ENCODE assay signal across 12 cellular contexts in genomic region chr4:2849267-2850140, GRCh38. TPM values are rescaled to one million over a fixed set of nuclear protein-coding genes. Genes with fewer than 3 reads are reported as not detected.
A peak's percentile ranks its signal among the peaks of the same experiment; 100 is the strongest.
DNase-seq lines count a peak whose midpoint lies in the region; ATAC-seq and TF ChIP-seq lines count a peak whose summit lies in the region.
"Had no signal": no experiment of that assay in that cellular context is flagged by ENCODE, and none has a peak within 500 bp of the region (broad histone marks: within the 10 kb centered on the region; RNA-seq: fewer than 3 reads in every experiment).

No MANE protein-coding gene starts in this region.

- no peak for TF ChIP-seq CTCF in left lung (IDR thresholded peaks at IDR 0.05)

- H3K27ac ChIP-seq in left lung: peak overlapping the region in 1 of 2 donors; percentile 46

- DNase-seq in activated CD8-positive, alpha-beta memory T cell treated with anti-CD3 and anti-CD28 coated beads, Interleukin-2, amount 10 ng/mL, durations not matched to agents 7 days and 5 days: peak; percentile 33
- no peak for DNase-seq in activated CD8-positive, alpha-beta memory T cell treated with anti-CD3 and anti-CD28 coated beads, Interleukin-2, amount 50 U/mL, for 48 hours
- DNase-seq in activated naive CD8-positive, alpha-beta T cell treated with anti-CD3 and anti-CD28 coated beads, Interleukin-2, amount 50 U/mL, for 24 hours: no peak
- DNase-seq in left lung (no peak), NCI-H1694 (lab: John Stamatoyannopoulos, UW) (no peak)
- DNase-seq: left cardiac atrium; stimulated activated CD8-positive, alpha-beta memory T cell treated with anti-CD3 and anti-CD28 coated beads, Interleukin-4, amount 100 ng/mL, for 48 hours had no signal

- H3K4me1 ChIP-seq in left lung: peaks cover 34 to 96% of the 10 kb centered on the region in 2 donors

- H3K9me3 ChIP-seq in left lung: no peaks in the 10 kb centered on the region

- CTCF ChIA-PET in activated CD8-positive, alpha-beta memory T cell treated with anti-CD3 and anti-CD28 coated beads, Interleukin-2, amount 10 ng/mL, durations not matched to agents 7 days and 5 days (lab: Charles Lee): interaction anchor here (1.0 to 1.1 kb wide), 2 partner anchors 87 to 105 kb away, joined by 3 to 5 read pairs; no protein-coding TSS in a partner anchor

- H3K27ac Mint-ChIP-seq in activated CD8-positive, alpha-beta memory T cell treated with anti-CD3 and anti-CD28 coated beads, Interleukin-2, amount 10 ng/mL, durations not matched to agents 7 days and 5 days: peak overlapping the region; percentile 13
- peak overlapping the region; percentile 64 for H3K27ac Mint-ChIP-seq in activated naive CD8-positive, alpha-beta T cell treated with anti-CD3 and anti-CD28 coated beads, Interleukin-2, amount 50 U/mL, for 24 hours
- H3K27ac Mint-ChIP-seq in stimulated activated memory B cell treated with anti-CD40 and anti-IgM and Interleukin-4, amounts not matched to agents 10 μg/mL and 1 μg/mL and 100 μg/mL, for 72 hours: peak overlapping the region; percentile 81

- intact Hi-C loops in left lung (cut with DNase I): no loop called here

- ATAC-seq in activated CD8-positive, alpha-beta memory T cell treated with anti-CD3 and anti-CD28 coated beads, Interleukin-2, amount 10 ng/mL, durations not matched to agents 7 days and 5 days: no peak
- ATAC-seq in activated naive CD8-positive, alpha-beta T cell treated with anti-CD3 and anti-CD28 coated beads, Interleukin-2, amount 50 U/mL, for 24 hours: peak; percentile 27
- ATAC-seq in left lung: peak; percentile 63
- ATAC-seq in stimulated activated memory B cell treated with anti-CD40 and anti-IgM and Interleukin-4, amounts not matched to agents 10 μg/mL and 1 μg/mL and 100 μg/mL, for 72 hours: no peak
- no peak for ATAC-seq in HG02885 (IDR thresholded peaks at IDR 0.05; ENCODE audit: poor library complexity, unreplicated experiment)
- ATAC-seq in GM21390 (IDR thresholded peaks at IDR 0.05; ENCODE audit: unreplicated experiment): no peak
- ATAC-seq: esophagus mucosa, PC-3 had no signal

- H3K4me3 ChIP-seq in left lung: no peak overlapping the region

- peaks cover 20% of the 10 kb centered on the region for H3K36me3 Mint-ChIP-seq in activated CD8-positive, alpha-beta memory T cell treated with anti-CD3 and anti-CD28 coated beads, Interleukin-2, amount 10 ng/mL, durations not matched to agents 7 days and 5 days
- H3K36me3 Mint-ChIP-seq in activated naive CD8-positive, alpha-beta T cell treated with anti-CD3 and anti-CD28 coated beads, Interleukin-2, amount 50 U/mL, for 24 hours (ENCODE audit: low read depth): peaks cover 6% of the 10 kb centered on the region
- H3K36me3 Mint-ChIP-seq in stimulated activated memory B cell treated with anti-CD40 and anti-IgM and Interleukin-4, amounts not matched to agents 10 μg/mL and 1 μg/mL and 100 μg/mL, for 72 hours: peaks cover 11% of the 10 kb centered on the region

- H3K9me3 Mint-ChIP-seq in activated CD8-positive, alpha-beta memory T cell treated with anti-CD3 and anti-CD28 coated beads, Interleukin-2, amount 10 ng/mL, durations not matched to agents 7 days and 5 days (ENCODE audit: low read depth): no peaks in the 10 kb centered on the region
- H3K9me3 Mint-ChIP-seq in activated naive CD8-positive, alpha-beta T cell treated with anti-CD3 and anti-CD28 coated beads, Interleukin-2, amount 50 U/mL, for 24 hours: no peaks in the 10 kb centered on the region
- H3K9me3 Mint-ChIP-seq in stimulated activated memory B cell treated with anti-CD40 and anti-IgM and Interleukin-4, amounts not matched to agents 10 μg/mL and 1 μg/mL and 100 μg/mL, for 72 hours: no peaks in the 10 kb centered on the region

- H3K36me3 ChIP-seq in left lung: peaks cover 0 to 14% of the 10 kb centered on the region in 2 donors

- H3K4me1 Mint-ChIP-seq in activated CD8-positive, alpha-beta memory T cell treated with anti-CD3 and anti-CD28 coated beads, Interleukin-2, amount 10 ng/mL, durations not matched to agents 7 days and 5 days: peaks cover 65% of the 10 kb centered on the region
- peaks cover 90% of the 10 kb centered on the region for H3K4me1 Mint-ChIP-seq in activated naive CD8-positive, alpha-beta T cell treated with anti-CD3 and anti-CD28 coated beads, Interleukin-2, amount 50 U/mL, for 24 hours
- H3K4me1 Mint-ChIP-seq in stimulated activated memory B cell treated with anti-CD40 and anti-IgM and Interleukin-4, amounts not matched to agents 10 μg/mL and 1 μg/mL and 100 μg/mL, for 72 hours: peaks cover 94% of the 10 kb centered on the region

- H3K27me3 Mint-ChIP-seq in activated CD8-positive, alpha-beta memory T cell treated with anti-CD3 and anti-CD28 coated beads, Interleukin-2, amount 10 ng/mL, durations not matched to agents 7 days and 5 days: no peaks in the 10 kb centered on the region
- H3K27me3 Mint-ChIP-seq in activated naive CD8-positive, alpha-beta T cell treated with anti-CD3 and anti-CD28 coated beads, Interleukin-2, amount 50 U/mL, for 24 hours: no peaks in the 10 kb centered on the region
- no peaks in the 10 kb centered on the region for H3K27me3 Mint-ChIP-seq in stimulated activated memory B cell treated with anti-CD40 and anti-IgM and Interleukin-4, amounts not matched to agents 10 μg/mL and 1 μg/mL and 100 μg/mL, for 72 hours

- H3K4me3 Mint-ChIP-seq in activated CD8-positive, alpha-beta memory T cell treated with anti-CD3 and anti-CD28 coated beads, Interleukin-2, amount 10 ng/mL, durations not matched to agents 7 days and 5 days: no peak overlapping the region
- H3K4me3 Mint-ChIP-seq in activated naive CD8-positive, alpha-beta T cell treated with anti-CD3 and anti-CD28 coated beads, Interleukin-2, amount 50 U/mL, for 24 hours: no peak overlapping the region
- H3K4me3 Mint-ChIP-seq in stimulated activated memory B cell treated with anti-CD40 and anti-IgM and Interleukin-4, amounts not matched to agents 10 μg/mL and 1 μg/mL and 100 μg/mL, for 72 hours: no peak overlapping the region

- H3K27me3 ChIP-seq in left lung: no peaks in the 10 kb centered on the region

RNA-seq across cellular contexts. Expression of gene ADD1, which starts 5.9 kb away (rescaled TPM):
- 100 to 1,000 TPM; 251 to 260 TPM for total RNA-seq in activated CD8-positive, alpha-beta memory T cell treated with anti-CD3 and anti-CD28 coated beads, Interleukin-2, amount 10 ng/mL, durations not matched to agents 7 days and 5 days
- total RNA-seq in left lung: 100 to 1,000 TPM; 262 to 265 TPM

RNA-seq across cellular contexts. Expression of gene SH3BP2, which starts 56.6 kb away (rescaled TPM):
- 100 to 1,000 TPM in 1 of 2 experiments, 10 to 100 TPM in 1; 88.0 to 105 TPM for total RNA-seq in activated CD8-positive, alpha-beta memory T cell treated with anti-CD3 and anti-CD28 coated beads, Interleukin-2, amount 10 ng/mL, durations not matched to agents 7 days and 5 days
- 100 to 1,000 TPM in 1 of 2 donors, 10 to 100 TPM in 1; 58.2 to 113 TPM for total RNA-seq in left lung

Comparison
In these comparisons a context has a peak if more than half of its experiments do, and no peak if none do; other contexts are left out.
1. ATAC-seq: peak in activated naive CD8-positive, alpha-beta T cell treated with anti-CD3 and anti-CD28 coated beads, Interleukin-2, amount 50 U/mL, for 24 hours (single experiment) and left lung (single experiment); none in activated CD8-positive, alpha-beta memory T cell treated with anti-CD3 and anti-CD28 coated beads, Interleukin-2, amount 10 ng/mL, durations not matched to agents 7 days and 5 days (single experiment), stimulated activated memory B cell treated with anti-CD40 and anti-IgM and Interleukin-4, amounts not matched to agents 10 μg/mL and 1 μg/mL and 100 μg/mL, for 72 hours (single experiment), HG02885 (single experiment) and GM21390 (single experiment).
2. H3K27ac Mint-ChIP-seq: peak in every context shown above with its lines; median percentile 81 in stimulated activated memory B cell treated with anti-CD40 and anti-IgM and Interleukin-4, amounts not matched to agents 10 μg/mL and 1 μg/mL and 100 μg/mL, for 72 hours; 64 in activated naive CD8-positive, alpha-beta T cell treated with anti-CD3 and anti-CD28 coated beads, Interleukin-2, amount 50 U/mL, for 24 hours; 13 in activated CD8-positive, alpha-beta memory T cell treated with anti-CD3 and anti-CD28 coated beads, Interleukin-2, amount 10 ng/mL, durations not matched to agents 7 days and 5 days.